Comparison of ENCODE assay signal across 15 cellular contexts in the genomic region with DNA sequence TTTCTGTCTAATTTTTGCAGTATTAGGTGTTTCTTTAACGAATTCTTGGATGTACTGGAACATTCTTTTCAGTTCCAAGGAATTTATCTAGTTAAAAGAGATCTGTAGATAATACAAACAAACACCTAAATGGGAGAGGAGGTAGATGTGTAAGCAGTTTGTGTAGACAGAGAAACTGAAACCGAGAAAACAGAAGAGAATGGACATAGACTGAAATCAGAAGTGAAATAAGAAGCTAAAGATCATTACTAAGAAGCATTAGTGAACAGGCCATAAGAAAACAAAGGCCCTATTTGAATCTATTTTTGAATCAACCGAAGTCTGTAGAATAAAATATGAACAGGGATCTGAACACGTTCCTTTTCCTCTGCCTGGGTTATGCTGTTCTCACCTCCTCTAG. TPM values are rescaled to one million over a fixed set of nuclear protein-coding genes. Genes with fewer than 3 reads are reported as not detected.
DNase-seq lines count a peak whose midpoint lies in the region; ATAC-seq and TF ChIP-seq lines count a peak whose summit lies in the region.
"Had no signal": no experiment of that assay in that cellular context is flagged by ENCODE, and none has a peak within 500 bp of the region (broad histone marks: within the 10 kb centered on the region; RNA-seq: fewer than 3 reads in every experiment).

No MANE protein-coding gene starts in this region.

- H3K4me1 ChIP-seq in OCI-LY3 (ENCODE audit: low read length) = peaks cover 9% of the 10 kb centered on the region
- H3K4me1 ChIP-seq: BLaER1, body of pancreas, sigmoid colon had no signal

- no peak overlapping the region for H3K27ac Mint-ChIP-seq in activated CD4-positive, alpha-beta T cell treated with anti-CD3 and anti-CD28 coated beads, Interleukin-2, amount 10 ng/mL, durations not matched to agents 7 days and 5 days
- no peak overlapping the region for H3K27ac Mint-ChIP-seq in activated CD8-positive, alpha-beta T cell treated with anti-CD3 and anti-CD28 coated beads for 36 hours
- H3K27ac Mint-ChIP-seq: activated T-cell treated with anti-CD3 and anti-CD28 coated beads, Interleukin-2, amount 50 U/mL, for 24 hours had no signal

- H2AFZ ChIP-seq in OCI-LY3 (ENCODE audit: low read depth, low read length) = no peak overlapping the region; the same call in 1 of the 2 replicates

- no peak for TF ChIP-seq POLR2A in lower leg skin (IDR thresholded peaks at IDR 0.05)

- TF ChIP-seq CTCF in OCI-LY3 (IDR thresholded peaks at IDR 0.05; ENCODE audit: low read depth, low read length) = no peak
- TF ChIP-seq CTCF in activated CD8-positive, alpha-beta T cell treated with anti-CD3 and anti-CD28 coated beads for 36 hours (IDR thresholded peaks at IDR 0.05) = no peak
- no peak for TF ChIP-seq CTCF in lower leg skin (IDR thresholded peaks at IDR 0.05)

- no peaks in the 10 kb centered on the region for H3K79me2 ChIP-seq in OCI-LY3 (ENCODE audit: low read length)

- no peaks in the 10 kb centered on the region for H3K9me3 ChIP-seq in OCI-LY3 (ENCODE audit: insufficient read depth, low read length)
- H3K9me3 ChIP-seq: BLaER1, body of pancreas, sigmoid colon had no signal

- H3K27me3 ChIP-seq in OCI-LY3 (ENCODE audit: low read depth, low read length) = no peaks in the 10 kb centered on the region
- H3K27me3 ChIP-seq: BLaER1, body of pancreas, sigmoid colon had no signal

- DNase-seq in 8988T = no peak
- no peak for DNase-seq in activated CD4-positive, alpha-beta T cell treated with anti-CD3 and anti-CD28 coated beads, Interleukin-2, amount 10 ng/mL, durations not matched to agents 7 days and 5 days
- no peak for DNase-seq in activated CD8-positive, alpha-beta T cell treated with anti-CD3 and anti-CD28 coated beads for 36 hours
- no peak for DNase-seq in lower leg skin (ENCODE audit: low spot score in 2 of 2)
- DNase-seq: activated T-cell treated with anti-CD3 and anti-CD28 coated beads, Interleukin-2, amount 50 U/mL, for 24 hours; body of pancreas; NCI-H1105 treated with DMSO at 0.1 percent for 48 hours; sigmoid colon had no signal

- no peaks in the 10 kb centered on the region for H4K20me1 ChIP-seq in OCI-LY3 (ENCODE audit: insufficient read depth, low read length)
- H4K20me1 ChIP-seq: BLaER1 had no signal

- no peaks in the 10 kb centered on the region for H3K4me1 Mint-ChIP-seq in activated CD4-positive, alpha-beta T cell treated with anti-CD3 and anti-CD28 coated beads, Interleukin-2, amount 10 ng/mL, durations not matched to agents 7 days and 5 days
- no peaks in the 10 kb centered on the region for H3K4me1 Mint-ChIP-seq in activated CD8-positive, alpha-beta T cell treated with anti-CD3 and anti-CD28 coated beads for 36 hours (ENCODE audit: low read depth)

- H3K4me3 ChIP-seq in OCI-LY3 (ENCODE audit: low read length) (0 out of 2 replicates have a peak overlapping the region, but pooled peaks have one; percentile 22), lower leg skin (ENCODE audit: low read depth, poor library complexity, severe bottlenecking) (no peak overlapping the region)
- H3K4me3 ChIP-seq: BLaER1, body of pancreas, sigmoid colon had no signal

- intact Hi-C loops in activated CD8-positive, alpha-beta T cell treated with anti-CD3 and anti-CD28 coated beads for 36 hours (cut with micrococcal nuclease) = no loop called here
- intact Hi-C loops in lower leg skin (cut with DNase I; ENCODE audit: low total_unique reads) = no loop called here

- no peaks in the 10 kb centered on the region for H3K9me3 Mint-ChIP-seq in activated CD4-positive, alpha-beta T cell treated with anti-CD3 and anti-CD28 coated beads, Interleukin-2, amount 10 ng/mL, durations not matched to agents 7 days and 5 days
- no peaks in the 10 kb centered on the region for H3K9me3 Mint-ChIP-seq in activated CD8-positive, alpha-beta T cell treated with anti-CD3 and anti-CD28 coated beads for 36 hours
- H3K9me3 Mint-ChIP-seq: activated T-cell treated with anti-CD3 and anti-CD28 coated beads, Interleukin-2, amount 50 U/mL, for 24 hours had no signal

- H3K27me3 Mint-ChIP-seq in activated CD4-positive, alpha-beta T cell treated with anti-CD3 and anti-CD28 coated beads, Interleukin-2, amount 10 ng/mL, durations not matched to agents 7 days and 5 days = no peaks in the 10 kb centered on the region
- no peaks in the 10 kb centered on the region for H3K27me3 Mint-ChIP-seq in activated CD8-positive, alpha-beta T cell treated with anti-CD3 and anti-CD28 coated beads for 36 hours
- H3K27me3 Mint-ChIP-seq: activated T-cell treated with anti-CD3 and anti-CD28 coated beads, Interleukin-2, amount 50 U/mL, for 24 hours had no signal

- ATAC-seq in GM18520 (IDR thresholded peaks at IDR 0.05; ENCODE audit: unreplicated experiment) (peak; percentile 100), GM21423 (IDR thresholded peaks at IDR 0.05; ENCODE audit: unreplicated experiment) (peak; percentile 98), HG03039 (IDR thresholded peaks at IDR 0.05; ENCODE audit: unreplicated experiment) (peak; percentile 99)
- ATAC-seq in activated CD8-positive, alpha-beta T cell treated with anti-CD3 and anti-CD28 coated beads for 36 hours = no peak
- ATAC-seq: body of pancreas had no signal

- CTCF ChIA-PET in activated CD4-positive, alpha-beta T cell treated with anti-CD3 and anti-CD28 coated beads, Interleukin-2, amount 10 ng/mL, durations not matched to agents 7 days and 5 days (lab: Charles Lee) = no interaction called here
- CTCF ChIA-PET in activated CD8-positive, alpha-beta T cell treated with anti-CD3 and anti-CD28 coated beads for 36 hours (lab: Charles Lee) = no interaction called here

- POLR2A ChIA-PET in activated CD4-positive, alpha-beta T cell treated with anti-CD3 and anti-CD28 coated beads, Interleukin-2, amount 10 ng/mL, durations not matched to agents 7 days and 5 days (lab: Charles Lee) = no interaction called here
- POLR2A ChIA-PET in activated CD8-positive, alpha-beta T cell treated with anti-CD3 and anti-CD28 coated beads for 36 hours (lab: Charles Lee) = no interaction called here

- peak overlapping the region; percentile 48 for H3K4me2 ChIP-seq in OCI-LY3 (ENCODE audit: low read length)
- H3K4me2 ChIP-seq: BLaER1 had no signal

- H3K4me3 Mint-ChIP-seq in activated CD4-positive, alpha-beta T cell treated with anti-CD3 and anti-CD28 coated beads, Interleukin-2, amount 10 ng/mL, durations not matched to agents 7 days and 5 days = no peak overlapping the region
- H3K4me3 Mint-ChIP-seq in activated CD8-positive, alpha-beta T cell treated with anti-CD3 and anti-CD28 coated beads for 36 hours = no peak overlapping the region
- H3K4me3 Mint-ChIP-seq: activated T-cell treated with anti-CD3 and anti-CD28 coated beads, Interleukin-2, amount 50 U/mL, for 24 hours had no signal

- H3K9ac ChIP-seq in OCI-LY3 (ENCODE audit: low read length) = no peak overlapping the region
- H3K9ac ChIP-seq: BLaER1 had no signal

- no peaks in the 10 kb centered on the region for H3K36me3 ChIP-seq in OCI-LY3 (replicated peaks; ENCODE audit: low read depth, low read length)
- H3K36me3 ChIP-seq: BLaER1, sigmoid colon had no signal

- 67 to 69% methylated on average over 4 of the region's 4 CpGs for WGBS in lower leg skin, 2 donors

- no peaks in the 10 kb centered on the region for H3K36me3 Mint-ChIP-seq in activated CD4-positive, alpha-beta T cell treated with anti-CD3 and anti-CD28 coated beads, Interleukin-2, amount 10 ng/mL, durations not matched to agents 7 days and 5 days (ENCODE audit: low read depth)
- H3K36me3 Mint-ChIP-seq in activated CD8-positive, alpha-beta T cell treated with anti-CD3 and anti-CD28 coated beads for 36 hours (ENCODE audit: low read depth) = no peaks in the 10 kb centered on the region

- H3K27ac ChIP-seq in OCI-LY3 (ENCODE audit: low read length) = no peak overlapping the region
- H3K27ac ChIP-seq: BLaER1, body of pancreas, sigmoid colon had no signal

RNA-seq across cellular contexts. Expression of a gene that starts 26.5 kb away (rescaled TPM):
- not detected for total RNA-seq in activated CD4-positive, alpha-beta T cell treated with anti-CD3 and anti-CD28 coated beads, Interleukin-2, amount 10 ng/mL, durations not matched to agents 7 days and 5 days
- not detected for total RNA-seq in activated CD8-positive, alpha-beta T cell treated with anti-CD3 and anti-CD28 coated beads for 36 hours
- not detected for total RNA-seq in lower leg skin
- total RNA-seq: body of pancreas, endothelial cell of umbilical vein, mononuclear cell had no signal
